Comparison of ENCODE assay signal across 14 cellular contexts in genomic region chr4:47690611-47691010, GRCh38.
"Had no signal": no experiment of that assay in that cellular context is flagged by ENCODE, and none has a peak within 500 bp of the region (broad histone marks: within the 10 kb centered on the region; RNA-seq: fewer than 3 reads in every experiment).

No MANE protein-coding gene starts in this region.

- ATAC-seq: activated CD8-positive, alpha-beta memory T cell treated with anti-CD3 and anti-CD28 coated beads, Interleukin-2, amount 10 ng/mL, durations not matched to agents 7 days and 5 days; left lung; natural killer cell; right lobe of liver had no signal

- DNase-seq: activated CD4-positive, alpha-beta T cell treated with anti-CD3 and anti-CD28 coated beads for 1 hour; activated CD4-positive, alpha-beta T cell treated with anti-CD3 and anti-CD28 coated beads, Interleukin-2, amount 50 U/mL, for 48 hours; activated CD8-positive, alpha-beta memory T cell treated with anti-CD3 and anti-CD28 coated beads, Interleukin-2, amount 10 ng/mL, durations not matched to agents 7 days and 5 days; activated effector memory CD4-positive, alpha-beta T cell treated with anti-CD3 and anti-CD28 coated beads, Interleukin-2, amount 50 U/mL, for 16 hours; activated T-cell treated with anti-CD3 and anti-CD28 coated beads, Interleukin-2, amount 50 U/mL, for 24 hours; anterior cingulate cortex; heart right ventricle; left lung; natural killer cell; right lobe of liver; stimulated activated CD4-positive, alpha-beta T cell treated with anti-CD3 and anti-CD28 coated beads, Interleukin-2, amount 100 ng/mL, for 24 hours; stimulated activated naive CD4-positive, alpha-beta T cell; substantia nigra; transverse colon had no signal
